Comparison of ENCODE assay signal across 21 cellular contexts in the genomic region with DNA sequence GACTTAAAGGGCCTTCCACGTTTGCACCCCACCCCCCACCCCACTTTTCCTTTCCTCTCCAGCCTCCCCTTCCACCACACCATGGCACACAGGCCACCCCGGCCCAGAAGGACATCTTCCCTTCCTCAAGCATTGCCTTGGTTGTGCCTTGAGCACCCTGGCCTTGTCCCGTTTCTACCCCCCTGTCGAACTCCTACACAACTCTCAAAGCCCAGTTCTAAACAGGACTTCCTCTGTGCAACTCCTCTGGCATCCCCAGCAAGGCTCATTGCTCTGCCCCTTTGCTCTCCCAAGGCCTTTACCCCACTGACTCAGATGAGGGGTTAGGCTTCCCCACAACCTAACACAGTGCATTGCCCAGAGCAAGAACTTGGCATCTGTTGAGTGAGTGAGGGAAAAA.
"Had no signal": no experiment of that assay in that cellular context is flagged by ENCODE, and none has a peak within 500 bp of the region (broad histone marks: within the 10 kb centered on the region; RNA-seq: fewer than 3 reads in every experiment).

No MANE protein-coding gene starts in this region.

- H3K4me3 ChIP-seq: K562 had no signal

- H3K36me3 Mint-ChIP-seq: IgD-negative memory B cell had no signal

- H3K9me3 Mint-ChIP-seq: IgD-negative memory B cell had no signal

- ATAC-seq: K562, Panc1, PC-3 had no signal

- H3K27ac ChIP-seq: KMS-11, RWPE1 had no signal

- H3K4me3 Mint-ChIP-seq: IgD-negative memory B cell had no signal

- DNase-seq: Kasumi-1, MM.1S, NCI-H1092 treated with DMSO at 0.1 percent for 48 hours, NCI-H1436, NCI-H187, NCI-H2029, NCI-H2081 treated with DMSO at 0.1 percent for 48 hours, NCI-H2171, NCI-H226, NCI-H446, NCI-H510A, NCI-H524 treated with DMSO at 0.1 percent for 48 hours, NCI-H69, NCI-H774, PC-3, SHP77 had no signal
